ENCODE assay signal across 20 cellular contexts in the genomic region with DNA sequence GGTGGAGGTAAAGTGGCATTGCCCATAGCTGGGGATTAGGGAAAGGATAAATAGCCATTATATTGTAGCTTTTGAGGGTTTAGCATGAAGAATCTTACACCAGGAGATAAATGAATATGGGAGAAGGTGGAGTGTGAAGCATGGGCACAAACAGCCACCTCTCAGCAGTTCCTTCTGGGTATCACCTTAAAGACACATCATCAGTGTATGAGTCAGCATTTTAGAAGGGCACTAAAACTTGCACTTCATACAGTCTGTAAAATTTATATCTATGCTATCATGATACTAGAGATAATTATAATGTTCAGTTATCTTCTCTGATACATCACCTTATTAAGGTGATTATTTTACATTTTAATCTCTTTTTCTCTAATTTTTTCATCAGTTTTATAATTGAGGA. TPM values are rescaled to one million over a fixed set of nuclear protein-coding genes. Genes with fewer than 3 reads are reported as not detected.
DNase-seq lines count a peak whose midpoint lies in the region; ATAC-seq, FAIRE-seq and TF ChIP-seq lines count a peak whose summit lies in the region.
"Had no signal": no experiment of that assay in that cellular context is flagged by ENCODE, and none has a peak within 500 bp of the region (broad histone marks: within the 10 kb centered on the region; RNA-seq: fewer than 3 reads in every experiment).

No MANE protein-coding gene starts in this region.

- TF ChIP-seq EP300 in HepG2 (IDR thresholded peaks at IDR 0.05; ENCODE audit: low read depth in 2 of 2, low read length in 2 of 2) (no peak), HepG2 (CRISPR knock-in tag; IDR thresholded peaks at IDR 0.05; ENCODE audit: borderline replicate concordance) (no peak)

- in situ Hi-C loops in HepG2 (cut with HindIII; ENCODE audit: extremely low pct_ligation_motif_present, low pct_unique_long_range_greater_than_20kb) = no loop called here
- in situ Hi-C loops in IMR-90 (cut with MboI; ENCODE audit: low sequenced_read_pairs) = no loop called here

- H3K79me2 ChIP-seq in HepG2 (ENCODE audit: insufficient read depth, low read length) (no peaks in the 10 kb centered on the region), mesendoderm (ENCODE audit: control insufficient read depth, insufficient read depth, low read length) (no peaks in the 10 kb centered on the region)

- no peak overlapping the region for H3K56ac ChIP-seq in IMR-90 (ENCODE audit: extremely low read depth, insufficient read depth, low read length)
- H3K56ac ChIP-seq in mesendoderm (ENCODE audit: low read length) = no peak overlapping the region

- no peak for TF ChIP-seq RAD21 in HepG2 (CRISPR knock-in tag; IDR thresholded peaks at IDR 0.05)
- no peak for TF ChIP-seq RAD21 in IMR-90 (IDR thresholded peaks at IDR 0.05; ENCODE audit: low read length)

- no peak overlapping the region for H3K4ac ChIP-seq in IMR-90 (ENCODE audit: low read depth, low read length)
- no peak overlapping the region for H3K4ac ChIP-seq in mesendoderm (ENCODE audit: low read depth, low read length)

- H4K8ac ChIP-seq in IMR-90 (ENCODE audit: low read depth in 2 of 2, low read length in 2 of 2) (no peak overlapping the region), mesendoderm (ENCODE audit: low read depth, low read length) (no peak overlapping the region)

- no TSS peak for BruUV-seq in HepG2 (replicated peaks; lab: Mats Ljungman, UMichigan)
- no TSS peak for BruUV-seq in IMR-90 (replicated peaks; lab: Mats Ljungman, UMichigan)

- H3K27me3 ChIP-seq in HepG2 (ENCODE audit: control insufficient read depth in 1 of 2, insufficient read depth in 2 of 2, low read length in 2 of 2) (no peaks in the 10 kb centered on the region), right lobe of liver (no peaks in the 10 kb centered on the region), IMR-90 (ENCODE audit: control insufficient read depth, insufficient read depth, low read length) (no peaks in the 10 kb centered on the region), bronchial epithelial cell (ENCODE audit: control insufficient read depth, insufficient read depth, low read length) (no peaks in the 10 kb centered on the region), pancreas (no peaks in the 10 kb centered on the region), mesendoderm (ENCODE audit: insufficient read depth, low read length, poor library complexity) (no peaks in the 10 kb centered on the region)

- no peak overlapping the region for H2BK5ac ChIP-seq in IMR-90 (ENCODE audit: low read depth, low read length, poor library complexity, severe bottlenecking)
- H2BK5ac ChIP-seq in mesendoderm (ENCODE audit: low read length) = no peak overlapping the region

- H3K23ac ChIP-seq in IMR-90 (ENCODE audit: low read depth, low read length) (no peak overlapping the region), mesendoderm (ENCODE audit: low read length) (no peak overlapping the region)

- dilution Hi-C loops in IMR-90 (cut with HindIII; ENCODE audit: low sequenced_read_pairs, unreplicated experiment) = no loop called here

- H3K18ac ChIP-seq in IMR-90 (ENCODE audit: low read depth, low read length) (no peak overlapping the region), mesendoderm (ENCODE audit: low read length) (no peak overlapping the region)

- H3K14ac ChIP-seq in IMR-90 (replicated peaks; ENCODE audit: low read depth, low read length) = no peak overlapping the region

- no peaks in the 10 kb centered on the region for H3K9me1 ChIP-seq in IMR-90 (ENCODE audit: insufficient read depth, low read length)

- ATAC-seq in HepG2 (no peak), right lobe of liver (no peak), IMR-90 (ENCODE audit: low read depth) (no peak), mucosa of descending colon (peak; percentile 36), pancreas (no peak)
- ATAC-seq: GM23338, HCT116 had no signal

- H3K36me3 ChIP-seq in HepG2 (replicated peaks in 1 of 2; ENCODE audit: control insufficient read depth in 1 of 2, insufficient read depth in 2 of 2, low read length in 2 of 2) (peaks cover 0 to 3% of the 10 kb centered on the region in 2 experiments; a peak in 4 of 5 replicates), right lobe of liver (peaks cover 0 to 13% (median under 1%) of the 10 kb centered on the region in 4 donors), IMR-90 (ENCODE audit: control insufficient read depth, insufficient read depth, low read length) (peaks cover 5% of the 10 kb centered on the region), bronchial epithelial cell (ENCODE audit: control insufficient read depth, insufficient read depth, low read length) (peaks cover 2% of the 10 kb centered on the region), mucosa of descending colon (ENCODE audit: low read depth) (no peaks in the 10 kb centered on the region), pancreas (no peaks in the 10 kb centered on the region), mesendoderm (ENCODE audit: control insufficient read depth, insufficient read depth, low read length) (no peaks in the 10 kb centered on the region)

- no peak overlapping the region for H3K4me2 ChIP-seq in HepG2 (ENCODE audit: low read depth, low read length)
- no peak overlapping the region for H3K4me2 ChIP-seq in IMR-90 (ENCODE audit: low read depth, low read length)
- no peak overlapping the region for H3K4me2 ChIP-seq in mesendoderm (ENCODE audit: low read length)
- H3K4me2 ChIP-seq: GM23338 had no signal

- CTCF ChIA-PET in HepG2 (lab: Yijun Ruan, JAX; ENCODE audit: low intra/inter-chr PET ratio, low total read pairs) = no interaction called here
- CTCF ChIA-PET in IMR-90 (lab: Yijun Ruan, JAX) = no interaction called here

- H2AK5ac ChIP-seq in IMR-90 (ENCODE audit: low read depth, low read length) (no peak overlapping the region), mesendoderm (ENCODE audit: low read length) (no peak overlapping the region)

- H3K4me1 ChIP-seq in HepG2 (ENCODE audit: insufficient read depth, low read length) (peaks cover 26% of the 10 kb centered on the region), right lobe of liver (no peaks in the 10 kb centered on the region), IMR-90 (ENCODE audit: control insufficient read depth, insufficient read depth, low read length) (no peaks in the 10 kb centered on the region), mucosa of descending colon (ENCODE audit: low read depth) (peaks cover 9% of the 10 kb centered on the region), pancreas (no peaks in the 10 kb centered on the region), mesendoderm (ENCODE audit: control insufficient read depth, low read depth, low read length) (no peaks in the 10 kb centered on the region)

- H3K4me3 ChIP-seq in HepG2 (replicated peaks in 1 of 3; ENCODE audit: insufficient read depth in 1 of 3, low read depth in 2 of 3, low read length in 3 of 3) (no peak overlapping the region), right lobe of liver (no peak overlapping the region), IMR-90 (ENCODE audit: insufficient read depth, low read depth, low read length) (no peak overlapping the region), bronchial epithelial cell (ENCODE audit: low read depth, low read length) (no peak overlapping the region), mucosa of descending colon (no peak overlapping the region), pancreas (no peak overlapping the region), mesendoderm (ENCODE audit: low read length) (no peak overlapping the region)
- H3K4me3 ChIP-seq: GM23338 had no signal

- H3K9me3 ChIP-seq in HepG2 (ENCODE audit: low read length) = no peaks in the 10 kb centered on the region
- H3K9me3 ChIP-seq in right lobe of liver = no peaks in the 10 kb centered on the region
- H3K9me3 ChIP-seq in IMR-90 (ENCODE audit: control insufficient read depth, insufficient read depth, low read length) = no peaks in the 10 kb centered on the region
- H3K9me3 ChIP-seq in mucosa of descending colon = no peaks in the 10 kb centered on the region
- H3K9me3 ChIP-seq in pancreas = no peaks in the 10 kb centered on the region

- TF ChIP-seq CTCF in HepG2 (CRISPR knock-in tag; IDR thresholded peaks at IDR 0.05) = no peak
- TF ChIP-seq CTCF in right lobe of liver (IDR thresholded peaks at IDR 0.05) = no peak
- TF ChIP-seq CTCF in IMR-90 (conservative IDR thresholded peaks at IDR 0.05; ENCODE audit: low read depth, low read length) = no peak
- no peak for TF ChIP-seq CTCF in bronchial epithelial cell (IDR thresholded peaks at IDR 0.05; ENCODE audit: insufficient read depth, low read length, severe bottlenecking)
- TF ChIP-seq CTCF in mucosa of descending colon (IDR thresholded peaks at IDR 0.05) = no peak
- no peak for TF ChIP-seq CTCF in pancreas (IDR thresholded peaks at IDR 0.05)

- no peak overlapping the region for H3K9ac ChIP-seq in HepG2 (ENCODE audit: insufficient read depth, low read depth, low read length)
- no peak overlapping the region for H3K9ac ChIP-seq in IMR-90 (ENCODE audit: low read depth, low read length)
- no peak overlapping the region for H3K9ac ChIP-seq in mesendoderm (ENCODE audit: low read length)

- H3K27ac ChIP-seq in HepG2 (ENCODE audit: extremely low read length, insufficient read depth, low read length) = no peak overlapping the region
- no peak overlapping the region for H3K27ac ChIP-seq in right lobe of liver
- no peak overlapping the region for H3K27ac ChIP-seq in IMR-90 (ENCODE audit: insufficient read depth, low read length)
- no peak overlapping the region for H3K27ac ChIP-seq in pancreas
- no peak overlapping the region for H3K27ac ChIP-seq in mesendoderm (ENCODE audit: low read depth, low read length)
- H3K27ac ChIP-seq: C4-2B, HL-60 had no signal

- no peak overlapping the region for H4K5ac ChIP-seq in IMR-90 (ENCODE audit: low read depth, low read length)
- H4K5ac ChIP-seq in mesendoderm (ENCODE audit: low read length) = no peak overlapping the region

- DNase-seq in HepG2 (ENCODE audit: low spot score) = no peak
- no peak for DNase-seq in right lobe of liver
- DNase-seq in IMR-90 = no peak
- DNase-seq in bronchial epithelial cell (ENCODE audit: low read depth) = peak; percentile 12
- DNase-seq in mucosa of descending colon = no peak
- no peak for DNase-seq in pancreas
- DNase-seq in activated CD8-positive, alpha-beta memory T cell treated with anti-CD3 and anti-CD28 coated beads, Interleukin-2, amount 50 U/mL, for 4 hours = no peak
- no peak for DNase-seq in mesendoderm
- DNase-seq: AML-193; CD4-positive, alpha-beta T cell; DMS153; DMS79; GDM1; H7; HFFc6 had no signal

- POLR2A ChIA-PET in HepG2 (lab: Yijun Ruan, JAX) = no interaction called here
- POLR2A ChIA-PET in IMR-90 (lab: Charles Lee; ENCODE audit: unreplicated experiment) = no interaction called here

- FAIRE-seq in HepG2 (lab: Jason Lieb, UNC) (no peak), bronchial epithelial cell (lab: Jason Lieb, UNC) (no peak), pancreas (lab: Jason Lieb, UNC) (no peak)
- FAIRE-seq: A204.1 had no signal

- TF ChIP-seq POLR2A in HepG2 (IDR thresholded peaks at IDR 0.05; ENCODE audit: insufficient read depth in 1 of 2, low read depth in 2 of 2, low read length in 2 of 2) = no peak
- TF ChIP-seq POLR2A in right lobe of liver (IDR thresholded peaks at IDR 0.05) = no peak
- TF ChIP-seq POLR2A in IMR-90 (IDR thresholded peaks at IDR 0.05; ENCODE audit: low read depth, low read length) = no peak

- no peak overlapping the region for H2BK120ac ChIP-seq in IMR-90 (ENCODE audit: low read depth, low read length)
- H2BK120ac ChIP-seq in mesendoderm (ENCODE audit: low read depth, low read length) = no peak overlapping the region

- H4K91ac ChIP-seq in IMR-90 (ENCODE audit: insufficient read depth, low read depth, low read length) = no peak overlapping the region

- H2AK9ac ChIP-seq in IMR-90 (replicated peaks; ENCODE audit: low read depth, low read length, poor library complexity) = no peak overlapping the region

- H2AFZ ChIP-seq in HepG2 (ENCODE audit: low read length) (no peak overlapping the region), IMR-90 (replicated peaks; ENCODE audit: low read length, poor library complexity) (no peak overlapping the region)
- H2AFZ ChIP-seq: GM23338 had no signal

- H2BK15ac ChIP-seq in IMR-90 (ENCODE audit: low read depth, low read length) = no peak overlapping the region
- no peak overlapping the region for H2BK15ac ChIP-seq in mesendoderm (replicated peaks; ENCODE audit: low read depth)

- H2BK20ac ChIP-seq in IMR-90 (ENCODE audit: low read depth, low read length) = no peak overlapping the region

- peaks cover 0 to 12% of the 10 kb centered on the region in 2 experiments; a peak in 3 of 4 replicates for H3K79me1 ChIP-seq in IMR-90 (ENCODE audit: low read depth in 1 of 2, low read length in 2 of 2)
- no peaks in the 10 kb centered on the region for H3K79me1 ChIP-seq in mesendoderm (ENCODE audit: low read length)

- no peaks in the 10 kb centered on the region for H4K20me1 ChIP-seq in HepG2 (ENCODE audit: insufficient read depth, low read length)
- no peaks in the 10 kb centered on the region; the same call in 1 of the 2 replicates for H4K20me1 ChIP-seq in IMR-90 (ENCODE audit: insufficient read depth, low read length)

- intact Hi-C loops in HepG2 (cut with micrococcal nuclease; ENCODE audit: unreplicated experiment) (no loop called here), right lobe of liver (cut with DNase I) (no loop called here), IMR-90 (cut with micrococcal nuclease) (no loop called here), mucosa of descending colon (cut with DNase I, micrococcal nuclease) (no loop called here), pancreas (cut with DNase I) (no loop called here)

RNA-seq across cellular contexts. Expression of a gene that starts 25.3 kb away (rescaled TPM):
- total RNA-seq in HepG2 (2016; rRNA removed; fragmentation: Illumina TruSeq; extraction: Trizol) (15.6 and 24.8 TPM in 2 replicates), right lobe of liver (10 to 100 TPM in 4 of 6 experiments, 1 to 10 TPM in 2; 9.3 to 14.1 (median 11.2) TPM), IMR-90 (2012; rRNA removed) (9.7 and 14.4 TPM in 2 replicates), bronchial epithelial cell (12.2 and 14.5 TPM in 2 replicates), mucosa of descending colon (10 to 100 TPM; 27.5 to 52.0 (median 31.5) TPM), pancreas (10 to 100 TPM in 1 of 6 donors, 1 to 10 TPM in 5; 5.4 to 10.2 (median 7.5) TPM)
- 3.0 and 4.8 TPM in 2 replicates for total RNA-seq in HepG2 (2016; cell fraction: cytosol; rRNA removed; fragmentation: Illumina TruSeq; extraction: Trizol; ENCODE audit: low read depth)
- 13.6 and 24.2 TPM in 2 replicates for total RNA-seq in HepG2 (2016; cell fraction: insoluble cytoplasmic fraction; rRNA removed; fragmentation: Illumina TruSeq; extraction: Trizol)
- 8.4 and 10.7 TPM in 2 replicates for total RNA-seq in HepG2 (2016; cell fraction: membrane; rRNA removed; fragmentation: Illumina TruSeq; extraction: Trizol)
- 22.2 and 26.7 TPM in 2 replicates for total RNA-seq in HepG2 (2016; cell fraction: nucleus; rRNA removed; fragmentation: Illumina TruSeq; extraction: Trizol)
- polyA plus RNA-seq in HepG2 (2011; rRNA removed) (20.4 and 25.1 TPM in 2 replicates), IMR-90 (2012; rRNA removed) (10.0 and 12.4 TPM in 2 replicates), pancreas (10 to 100 TPM in 1 of 2 donors, 1 to 10 TPM in 1; 9.8 to 15.2 TPM)
- polyA plus RNA-seq in HepG2 (2011; cell fraction: cytosol; rRNA removed) = 8.6 and 13.3 TPM in 2 replicates
- 10.2 and 14.0 TPM in 2 replicates for polyA plus RNA-seq in HepG2 (2011; cell fraction: nucleus; rRNA removed)
- 15.3 and 16.9 TPM in 2 replicates for polyA plus RNA-seq in HepG2 (2012)
- polyA plus RNA-seq in HepG2 (2016; cell fraction: cytosol; fragmentation: Illumina TruSeq; extraction: Trizol; ENCODE audit: low read depth) = 2.6 and 3.1 TPM in 2 replicates
- 11.7 and 13.5 TPM in 2 replicates for polyA plus RNA-seq in HepG2 (2016; cell fraction: insoluble cytoplasmic fraction; fragmentation: Illumina TruSeq; extraction: Trizol; ENCODE audit: low read depth)
- 5.5 and 5.8 TPM in 2 replicates for polyA plus RNA-seq in HepG2 (2016; cell fraction: membrane; fragmentation: Illumina TruSeq; extraction: Trizol; ENCODE audit: low read depth)
- polyA plus RNA-seq in HepG2 (2016; cell fraction: nucleus; fragmentation: Illumina TruSeq; extraction: Trizol; ENCODE audit: insufficient read depth, low read depth) = 36.5 and 40.7 TPM in 2 replicates
- 10.6 and 11.7 TPM in 2 replicates for polyA minus RNA-seq in HepG2 (2011; rRNA and poly(A)+ RNA removed; ENCODE audit: low replicate concordance)
- polyA minus RNA-seq in HepG2 (2011; cell fraction: cytosol; rRNA and poly(A)+ RNA removed) = 7.8 and 8.2 TPM in 2 replicates
- 16.2 and 17.5 TPM in 2 replicates for polyA minus RNA-seq in HepG2 (2011; cell fraction: nucleus; rRNA and poly(A)+ RNA removed)
- 2.3 and 3.6 TPM in 2 replicates for polyA plus RNA-seq in IMR-90 (2012; cell fraction: cytosol; rRNA removed)
- 2.0 and 20.4 TPM in 2 replicates for polyA plus RNA-seq in IMR-90 (2012; cell fraction: nucleus; rRNA removed; ENCODE audit: low replicate concordance)
- 3.0 TPM for polyA plus RNA-seq in mesendoderm (2013, experiment 1 of 2)
- polyA plus RNA-seq in mesendoderm (2013, experiment 2 of 2) = 3.3 TPM
